ENCODE assay signal across 8 cellular contexts in genomic region chr12:107320031-107320928, GRCh38.
DNase-seq lines count a peak whose midpoint lies in the region; ATAC-seq lines count a peak whose summit lies in the region.

No MANE protein-coding gene starts in this region.

- H3K36me3 ChIP-seq in ACC112 (ENCODE audit: insufficient read depth, low read length), result no peaks in the 10 kb centered on the region

- H3K4me1 Mint-ChIP-seq in IgD-negative memory B cell, result peaks cover 0 to 14% (median 6%) of the 10 kb centered on the region in 3 donors
- H3K4me1 Mint-ChIP-seq in activated CD4-positive, alpha-beta T cell treated with anti-CD3 and anti-CD28 coated beads, Interleukin-2, amount 10 ng/mL, durations not matched to agents 24 days and 14 days, result peaks cover 44% of the 10 kb centered on the region

- ATAC-seq in HG03097 (IDR thresholded peaks at IDR 0.05; ENCODE audit: low FRiP score, unreplicated experiment), result no peak

- intact Hi-C loops in activated CD4-positive, alpha-beta T cell treated with anti-CD3 and anti-CD28 coated beads, Interleukin-2, amount 10 ng/mL, durations not matched to agents 24 days and 14 days (cut with micrococcal nuclease), result loop anchor here (1.0 to 5.0 kb wide), 3 partner anchors 227 to 441 kb away; partner anchors contain the start of genes CRY1, PRDM4 and PWP1

- no peak overlapping the region for H3K27ac ChIP-seq in ACC112 (ENCODE audit: low read depth, low read length)

- peaks cover 80% of the 10 kb centered on the region for H3K27me3 ChIP-seq in ACC112 (ENCODE audit: insufficient read depth, low read length)
- H3K27me3 ChIP-seq in mononuclear cell (ENCODE audit: insufficient read depth, low read length), result peaks cover 9% of the 10 kb centered on the region

- DNase-seq in activated CD4-positive, alpha-beta T cell treated with anti-CD3 and anti-CD28 coated beads, Interleukin-2, amount 10 ng/mL, durations not matched to agents 24 days and 14 days, result peak; percentile 97
- DNase-seq in dermis blood vessel endothelial cell (peak; percentile 26), NCI-H446 (lab: John Stamatoyannopoulos, UW) (no peak)
- peak; percentile 81 for DNase-seq in stimulated activated CD8-positive, alpha-beta memory T cell treated with anti-CD3 and anti-CD28 coated beads, Interleukin-4, amount 100 ng/mL, for 48 hours

- no peaks in the 10 kb centered on the region for H3K9me3 Mint-ChIP-seq in IgD-negative memory B cell
- H3K9me3 Mint-ChIP-seq in activated CD4-positive, alpha-beta T cell treated with anti-CD3 and anti-CD28 coated beads, Interleukin-2, amount 10 ng/mL, durations not matched to agents 24 days and 14 days, result no peaks in the 10 kb centered on the region

- peak overlapping the region; percentile 58 to 89 (median 80) for H3K4me3 Mint-ChIP-seq in IgD-negative memory B cell
- H3K4me3 Mint-ChIP-seq in activated CD4-positive, alpha-beta T cell treated with anti-CD3 and anti-CD28 coated beads, Interleukin-2, amount 10 ng/mL, durations not matched to agents 24 days and 14 days, result peak overlapping the region; percentile 88

- H3K4me3 ChIP-seq in ACC112 (ENCODE audit: low read depth, low read length) (peak overlapping the region; percentile 74), mononuclear cell (ENCODE audit: low read length) (peak overlapping the region; percentile 49)

- H2AFZ ChIP-seq in ACC112 (ENCODE audit: low read length, unreplicated experiment), result no peak overlapping the region

- H3K9me3 ChIP-seq in mononuclear cell (ENCODE audit: low read depth, low read length), result no peaks in the 10 kb centered on the region

- H3K79me2 ChIP-seq in ACC112 (ENCODE audit: control insufficient read depth, insufficient read depth, low read length, unreplicated experiment), result no peaks in the 10 kb centered on the region

- H3K27ac Mint-ChIP-seq in IgD-negative memory B cell, result peak overlapping the region in 2 of 3 donors; percentile 84 to 94
- H3K27ac Mint-ChIP-seq in activated CD4-positive, alpha-beta T cell treated with anti-CD3 and anti-CD28 coated beads, Interleukin-2, amount 10 ng/mL, durations not matched to agents 24 days and 14 days, result peak overlapping the region; percentile 91

- H3K36me3 Mint-ChIP-seq in IgD-negative memory B cell, result peaks cover 4% of the 10 kb centered on the region
- H3K36me3 Mint-ChIP-seq in activated CD4-positive, alpha-beta T cell treated with anti-CD3 and anti-CD28 coated beads, Interleukin-2, amount 10 ng/mL, durations not matched to agents 24 days and 14 days (ENCODE audit: low read depth), result no peaks in the 10 kb centered on the region

- peaks cover 62% of the 10 kb centered on the region for H3K27me3 Mint-ChIP-seq in IgD-negative memory B cell
- peaks cover 7% of the 10 kb centered on the region for H3K27me3 Mint-ChIP-seq in activated CD4-positive, alpha-beta T cell treated with anti-CD3 and anti-CD28 coated beads, Interleukin-2, amount 10 ng/mL, durations not matched to agents 24 days and 14 days

- H3K4me1 ChIP-seq in ACC112 (ENCODE audit: control insufficient read depth, insufficient read depth, low read length, unreplicated experiment) (no peaks in the 10 kb centered on the region), mononuclear cell (ENCODE audit: insufficient read depth, low read length) (peaks cover 54% of the 10 kb centered on the region)

Comparison
In these comparisons a context has a peak if more than half of its experiments do, and no peak if none do; other contexts are left out.
1. DNase-seq: peak in activated CD4-positive, alpha-beta T cell treated with anti-CD3 and anti-CD28 coated beads, Interleukin-2, amount 10 ng/mL, durations not matched to agents 24 days and 14 days (single experiment), dermis blood vessel endothelial cell (single experiment) and stimulated activated CD8-positive, alpha-beta memory T cell treated with anti-CD3 and anti-CD28 coated beads, Interleukin-4, amount 100 ng/mL, for 48 hours (single experiment); none in NCI-H446 (0 of 2).